In the genomic region with DNA sequence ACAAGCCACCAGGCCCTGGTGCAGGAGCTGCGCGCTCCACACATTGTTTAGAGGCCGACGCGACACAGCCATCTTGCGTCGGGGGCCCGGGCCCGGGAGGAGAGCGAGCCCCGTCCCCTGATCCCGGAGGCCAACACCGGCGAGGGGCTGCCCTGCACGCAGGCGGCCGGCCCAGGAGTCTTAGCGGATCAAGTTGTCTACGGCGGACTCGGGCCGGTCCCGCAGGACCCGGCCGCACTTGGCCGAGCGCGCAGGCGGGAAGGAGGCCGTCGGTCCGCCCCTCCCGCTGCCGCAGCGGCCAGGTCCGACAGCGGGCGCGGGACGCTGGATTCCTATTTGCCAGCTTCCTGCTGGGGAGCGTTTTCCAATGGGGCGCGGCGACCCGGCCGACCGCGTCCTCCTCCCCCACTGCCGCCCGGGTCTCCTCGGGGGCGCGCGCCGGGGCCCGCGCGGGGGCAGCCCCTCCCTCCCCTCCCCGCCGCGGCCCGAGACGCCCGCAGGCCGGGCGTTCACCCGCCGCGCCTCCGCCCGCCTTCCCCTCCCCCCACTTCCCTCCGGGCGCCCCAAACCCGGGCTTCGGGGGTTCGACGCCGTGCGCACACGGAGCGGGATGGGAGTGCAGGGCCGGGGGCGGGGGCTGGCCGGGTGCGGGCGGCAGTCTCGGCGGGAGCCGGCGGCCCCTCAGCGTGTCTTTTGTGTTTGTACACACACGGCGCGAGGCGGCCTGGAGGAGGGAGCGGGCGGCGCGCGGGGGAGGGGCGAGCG, we compare ENCODE assay signal across 2 cellular contexts.
TF ChIP-seq lines count a peak whose summit lies in the region.

No MANE protein-coding gene starts in this region.

TF ChIP-seq in HEK293, 187 proteins besides CTCF, POLR2A, EP300 and RAD21 (continued from another document and continues in another):
- TF ChIP-seq, protein P1, sequence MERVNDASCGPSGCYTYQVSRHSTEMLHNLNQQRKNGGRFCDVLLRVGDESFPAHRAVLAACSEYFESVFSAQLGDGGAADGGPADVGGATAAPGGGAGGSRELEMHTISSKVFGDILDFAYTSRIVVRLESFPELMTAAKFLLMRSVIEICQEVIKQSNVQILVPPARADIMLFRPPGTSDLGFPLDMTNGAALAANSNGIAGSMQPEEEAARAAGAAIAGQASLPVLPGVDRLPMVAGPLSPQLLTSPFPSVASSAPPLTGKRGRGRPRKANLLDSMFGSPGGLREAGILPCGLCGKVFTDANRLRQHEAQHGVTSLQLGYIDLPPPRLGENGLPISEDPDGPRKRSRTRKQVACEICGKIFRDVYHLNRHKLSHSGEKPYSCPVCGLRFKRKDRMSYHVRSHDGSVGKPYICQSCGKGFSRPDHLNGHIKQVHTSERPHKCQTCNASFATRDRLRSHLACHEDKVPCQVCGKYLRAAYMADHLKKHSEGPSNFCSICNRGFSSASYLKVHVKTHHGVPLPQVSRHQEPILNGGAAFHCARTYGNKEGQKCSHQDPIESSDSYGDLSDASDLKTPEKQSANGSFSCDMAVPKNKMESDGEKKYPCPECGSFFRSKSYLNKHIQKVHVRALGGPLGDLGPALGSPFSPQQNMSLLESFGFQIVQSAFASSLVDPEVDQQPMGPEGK (tag by site-specific recombination; IDR thresholded peaks at IDR 0.05) = peak; percentile 85
- no peak for TF ChIP-seq ZNF433 (tag by site-specific recombination; IDR thresholded peaks at IDR 0.05; ENCODE audit: low read depth)
- peak; percentile 87; the same call in 1 of the 2 replicates for TF ChIP-seq REPIN1 (tag by site-specific recombination; IDR thresholded peaks at IDR 0.05; ENCODE audit: low read depth)
- TF ChIP-seq ZNF140 (tag by site-specific recombination; IDR thresholded peaks at IDR 0.05) = no peak
- TF ChIP-seq, protein P2, sequence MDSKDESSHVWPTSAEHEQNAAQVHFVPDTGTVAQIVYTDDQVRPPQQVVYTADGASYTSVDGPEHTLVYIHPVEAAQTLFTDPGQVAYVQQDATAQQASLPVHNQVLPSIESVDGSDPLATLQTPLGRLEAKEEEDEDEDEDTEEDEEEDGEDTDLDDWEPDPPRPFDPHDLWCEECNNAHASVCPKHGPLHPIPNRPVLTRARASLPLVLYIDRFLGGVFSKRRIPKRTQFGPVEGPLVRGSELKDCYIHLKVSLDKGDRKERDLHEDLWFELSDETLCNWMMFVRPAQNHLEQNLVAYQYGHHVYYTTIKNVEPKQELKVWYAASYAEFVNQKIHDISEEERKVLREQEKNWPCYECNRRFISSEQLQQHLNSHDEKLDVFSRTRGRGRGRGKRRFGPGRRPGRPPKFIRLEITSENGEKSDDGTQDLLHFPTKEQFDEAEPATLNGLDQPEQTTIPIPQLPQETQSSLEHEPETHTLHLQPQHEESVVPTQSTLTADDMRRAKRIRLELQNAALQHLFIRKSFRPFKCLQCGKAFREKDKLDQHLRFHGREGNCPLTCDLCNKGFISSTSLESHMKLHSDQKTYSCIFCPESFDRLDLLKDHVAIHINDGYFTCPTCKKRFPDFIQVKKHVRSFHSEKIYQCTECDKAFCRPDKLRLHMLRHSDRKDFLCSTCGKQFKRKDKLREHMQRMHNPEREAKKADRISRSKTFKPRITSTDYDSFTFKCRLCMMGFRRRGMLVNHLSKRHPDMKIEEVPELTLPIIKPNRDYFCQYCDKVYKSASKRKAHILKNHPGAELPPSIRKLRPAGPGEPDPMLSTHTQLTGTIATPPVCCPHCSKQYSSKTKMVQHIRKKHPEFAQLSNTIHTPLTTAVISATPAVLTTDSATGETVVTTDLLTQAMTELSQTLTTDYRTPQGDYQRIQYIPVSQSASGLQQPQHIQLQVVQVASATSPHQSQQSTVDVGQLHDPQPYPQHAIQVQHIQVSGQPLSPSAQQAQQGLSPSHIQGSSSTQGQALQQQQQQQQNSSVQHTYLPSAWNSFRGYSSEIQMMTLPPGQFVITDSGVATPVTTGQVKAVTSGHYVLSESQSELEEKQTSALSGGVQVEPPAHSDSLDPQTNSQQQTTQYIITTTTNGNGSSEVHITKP (tag by site-specific recombination; IDR thresholded peaks at IDR 0.05) = peak; percentile 20; the same call in 1 of the 2 replicates
- TF ChIP-seq ZNF843 (tag by site-specific recombination; IDR thresholded peaks at IDR 0.05) = peak; percentile 75
- peak; percentile 77 for TF ChIP-seq ZNF324 (tag by site-specific recombination; IDR thresholded peaks at IDR 0.05)
- peak; percentile 99 for TF ChIP-seq ZSCAN30 (tag by site-specific recombination; IDR thresholded peaks at IDR 0.05)
- TF ChIP-seq, protein P3, sequence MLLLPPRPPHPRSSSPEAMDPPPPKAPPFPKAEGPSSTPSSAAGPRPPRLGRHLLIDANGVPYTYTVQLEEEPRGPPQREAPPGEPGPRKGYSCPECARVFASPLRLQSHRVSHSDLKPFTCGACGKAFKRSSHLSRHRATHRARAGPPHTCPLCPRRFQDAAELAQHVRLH (tag by site-specific recombination; IDR thresholded peaks at IDR 0.05) = peak; percentile 28
- TF ChIP-seq, protein P4, sequence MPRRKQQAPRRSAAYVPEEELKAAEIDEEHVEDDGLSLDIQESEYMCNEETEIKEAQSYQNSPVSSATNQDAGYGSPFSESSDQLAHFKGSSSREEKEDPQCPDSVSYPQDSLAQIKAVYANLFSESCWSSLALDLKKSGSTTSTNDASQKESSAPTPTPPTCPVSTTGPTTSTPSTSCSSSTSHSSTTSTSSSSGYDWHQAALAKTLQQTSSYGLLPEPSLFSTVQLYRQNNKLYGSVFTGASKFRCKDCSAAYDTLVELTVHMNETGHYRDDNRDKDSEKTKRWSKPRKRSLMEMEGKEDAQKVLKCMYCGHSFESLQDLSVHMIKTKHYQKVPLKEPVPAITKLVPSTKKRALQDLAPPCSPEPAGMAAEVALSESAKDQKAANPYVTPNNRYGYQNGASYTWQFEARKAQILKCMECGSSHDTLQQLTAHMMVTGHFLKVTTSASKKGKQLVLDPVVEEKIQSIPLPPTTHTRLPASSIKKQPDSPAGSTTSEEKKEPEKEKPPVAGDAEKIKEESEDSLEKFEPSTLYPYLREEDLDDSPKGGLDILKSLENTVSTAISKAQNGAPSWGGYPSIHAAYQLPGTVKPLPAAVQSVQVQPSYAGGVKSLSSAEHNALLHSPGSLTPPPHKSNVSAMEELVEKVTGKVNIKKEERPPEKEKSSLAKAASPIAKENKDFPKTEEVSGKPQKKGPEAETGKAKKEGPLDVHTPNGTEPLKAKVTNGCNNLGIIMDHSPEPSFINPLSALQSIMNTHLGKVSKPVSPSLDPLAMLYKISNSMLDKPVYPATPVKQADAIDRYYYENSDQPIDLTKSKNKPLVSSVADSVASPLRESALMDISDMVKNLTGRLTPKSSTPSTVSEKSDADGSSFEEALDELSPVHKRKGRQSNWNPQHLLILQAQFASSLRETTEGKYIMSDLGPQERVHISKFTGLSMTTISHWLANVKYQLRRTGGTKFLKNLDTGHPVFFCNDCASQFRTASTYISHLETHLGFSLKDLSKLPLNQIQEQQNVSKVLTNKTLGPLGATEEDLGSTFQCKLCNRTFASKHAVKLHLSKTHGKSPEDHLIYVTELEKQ (tag by site-specific recombination; IDR thresholded peaks at IDR 0.05; ENCODE audit: borderline replicate concordance) = 0 out of 2 replicates have a peak, but pooled peaks have one; percentile 22
- 0 out of 2 replicates have a peak, but pooled peaks have one; percentile 26 for TF ChIP-seq ZNF169 (tag by site-specific recombination; IDR thresholded peaks at IDR 0.05)
- peak; percentile 24; the same call in 1 of the 2 replicates for TF ChIP-seq ZNF768 (tag by site-specific recombination; IDR thresholded peaks at IDR 0.05)
- TF ChIP-seq YY2 (tag by site-specific recombination; IDR thresholded peaks at IDR 0.05) = peak; percentile 69

TF ChIP-seq in K562, 482 proteins besides CTCF, POLR2A, EP300 and RAD21 (continued from another document and continues in another):
- TF ChIP-seq, protein P5, sequence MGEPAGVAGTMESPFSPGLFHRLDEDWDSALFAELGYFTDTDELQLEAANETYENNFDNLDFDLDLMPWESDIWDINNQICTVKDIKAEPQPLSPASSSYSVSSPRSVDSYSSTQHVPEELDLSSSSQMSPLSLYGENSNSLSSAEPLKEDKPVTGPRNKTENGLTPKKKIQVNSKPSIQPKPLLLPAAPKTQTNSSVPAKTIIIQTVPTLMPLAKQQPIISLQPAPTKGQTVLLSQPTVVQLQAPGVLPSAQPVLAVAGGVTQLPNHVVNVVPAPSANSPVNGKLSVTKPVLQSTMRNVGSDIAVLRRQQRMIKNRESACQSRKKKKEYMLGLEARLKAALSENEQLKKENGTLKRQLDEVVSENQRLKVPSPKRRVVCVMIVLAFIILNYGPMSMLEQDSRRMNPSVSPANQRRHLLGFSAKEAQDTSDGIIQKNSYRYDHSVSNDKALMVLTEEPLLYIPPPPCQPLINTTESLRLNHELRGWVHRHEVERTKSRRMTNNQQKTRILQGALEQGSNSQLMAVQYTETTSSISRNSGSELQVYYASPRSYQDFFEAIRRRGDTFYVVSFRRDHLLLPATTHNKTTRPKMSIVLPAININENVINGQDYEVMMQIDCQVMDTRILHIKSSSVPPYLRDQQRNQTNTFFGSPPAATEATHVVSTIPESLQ (CRISPR knock-in tag; IDR thresholded peaks at IDR 0.05) = 0 out of 2 replicates have a peak, but pooled peaks have one; percentile 30
- TF ChIP-seq PHTF2 (CRISPR knock-in tag; IDR thresholded peaks at IDR 0.05) (no peak), RBM25 (IDR thresholded peaks at IDR 0.05; ENCODE audit: low read depth, low read length, severe bottlenecking) (no peak), SUPT5H (IDR thresholded peaks at IDR 0.05) (0 out of 2 replicates have a peak, but pooled peaks have one; percentile 77), SNRNP70 (optimal IDR thresholded peaks at IDR 0.05; ENCODE audit: low read depth, low read length) (no peak), CC2D1A (IDR thresholded peaks at IDR 0.05) (no peak), CCAR2 (IDR thresholded peaks at IDR 0.05; ENCODE audit: low read depth, low read length) (no peak), ARHGAP35 (IDR thresholded peaks at IDR 0.05; ENCODE audit: partially characterized antibody) (no peak), ZC3H4 (CRISPR knock-in tag; IDR thresholded peaks at IDR 0.05; ENCODE audit: borderline replicate concordance) (peak; percentile 76), NRF1 (conservative IDR thresholded peaks at IDR 0.05 in 1 of 2, IDR thresholded peaks at IDR 0.05 in 1 of 2) (peak; percentile 70 to 72), KDM4B (IDR thresholded peaks at IDR 0.05; ENCODE audit: borderline replicate concordance in 2 of 2, low read depth in 1 of 2) (peak in 1 of 2 experiments; percentile 84; a peak in 1 of 4 replicates), MYNN (IDR thresholded peaks at IDR 0.05) (no peak), MYNN (CRISPR knock-in tag; IDR thresholded peaks at IDR 0.05) (no peak), EP400 (IDR thresholded peaks at IDR 0.05) (peak; percentile 33; the same call in 1 of the 2 replicates), ZNF764 (CRISPR knock-in tag; IDR thresholded peaks at IDR 0.05; ENCODE audit: low read depth) (no peak), ZNF695 (CRISPR knock-in tag; IDR thresholded peaks at IDR 0.05) (no peak), ETV1 (tag; conservative IDR thresholded peaks at IDR 0.05; ENCODE audit: low read depth) (no peak), HNRNPH1 (optimal IDR thresholded peaks at IDR 0.05; ENCODE audit: low read depth, low read length) (no peak), SLC30A9 (CRISPR knock-in tag; IDR thresholded peaks at IDR 0.05) (no peak), RFX5 (IDR thresholded peaks at IDR 0.05; ENCODE audit: low read depth, low read length) (no peak), HIVEP1 (CRISPR knock-in tag; IDR thresholded peaks at IDR 0.05) (no peak), NONO (IDR thresholded peaks at IDR 0.05; ENCODE audit: low read depth in 2 of 2, low read length in 1 of 2) (peak; percentile 82 to 86; a peak in 3 of 4 replicates), SMAD3 (CRISPR knock-in tag; conservative IDR thresholded peaks at IDR 0.05) (no peak), EWSR1 (IDR thresholded peaks at IDR 0.05; ENCODE audit: borderline replicate concordance, low read depth, partially characterized antibody) (no peak), SMAD2 (IDR thresholded peaks at IDR 0.05; ENCODE audit: low read depth, low read length) (no peak), ZBTB17 (CRISPR knock-in tag; IDR thresholded peaks at IDR 0.05) (peak; percentile 77), MEF2D (tag; conservative IDR thresholded peaks at IDR 0.05; ENCODE audit: low read depth) (no peak)
- TF ChIP-seq, protein P6, sequence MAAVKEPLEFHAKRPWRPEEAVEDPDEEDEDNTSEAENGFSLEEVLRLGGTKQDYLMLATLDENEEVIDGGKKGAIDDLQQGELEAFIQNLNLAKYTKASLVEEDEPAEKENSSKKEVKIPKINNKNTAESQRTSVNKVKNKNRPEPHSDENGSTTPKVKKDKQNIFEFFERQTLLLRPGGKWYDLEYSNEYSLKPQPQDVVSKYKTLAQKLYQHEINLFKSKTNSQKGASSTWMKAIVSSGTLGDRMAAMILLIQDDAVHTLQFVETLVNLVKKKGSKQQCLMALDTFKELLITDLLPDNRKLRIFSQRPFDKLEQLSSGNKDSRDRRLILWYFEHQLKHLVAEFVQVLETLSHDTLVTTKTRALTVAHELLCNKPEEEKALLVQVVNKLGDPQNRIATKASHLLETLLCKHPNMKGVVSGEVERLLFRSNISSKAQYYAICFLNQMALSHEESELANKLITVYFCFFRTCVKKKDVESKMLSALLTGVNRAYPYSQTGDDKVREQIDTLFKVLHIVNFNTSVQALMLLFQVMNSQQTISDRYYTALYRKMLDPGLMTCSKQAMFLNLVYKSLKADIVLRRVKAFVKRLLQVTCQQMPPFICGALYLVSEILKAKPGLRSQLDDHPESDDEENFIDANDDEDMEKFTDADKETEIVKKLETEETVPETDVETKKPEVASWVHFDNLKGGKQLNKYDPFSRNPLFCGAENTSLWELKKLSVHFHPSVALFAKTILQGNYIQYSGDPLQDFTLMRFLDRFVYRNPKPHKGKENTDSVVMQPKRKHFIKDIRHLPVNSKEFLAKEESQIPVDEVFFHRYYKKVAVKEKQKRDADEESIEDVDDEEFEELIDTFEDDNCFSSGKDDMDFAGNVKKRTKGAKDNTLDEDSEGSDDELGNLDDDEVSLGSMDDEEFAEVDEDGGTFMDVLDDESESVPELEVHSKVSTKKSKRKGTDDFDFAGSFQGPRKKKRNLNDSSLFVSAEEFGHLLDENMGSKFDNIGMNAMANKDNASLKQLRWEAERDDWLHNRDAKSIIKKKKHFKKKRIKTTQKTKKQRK (IDR thresholded peaks at IDR 0.05; ENCODE audit: borderline replicate concordance, low read depth, low read length) = no peak
- TF ChIP-seq, protein P7, sequence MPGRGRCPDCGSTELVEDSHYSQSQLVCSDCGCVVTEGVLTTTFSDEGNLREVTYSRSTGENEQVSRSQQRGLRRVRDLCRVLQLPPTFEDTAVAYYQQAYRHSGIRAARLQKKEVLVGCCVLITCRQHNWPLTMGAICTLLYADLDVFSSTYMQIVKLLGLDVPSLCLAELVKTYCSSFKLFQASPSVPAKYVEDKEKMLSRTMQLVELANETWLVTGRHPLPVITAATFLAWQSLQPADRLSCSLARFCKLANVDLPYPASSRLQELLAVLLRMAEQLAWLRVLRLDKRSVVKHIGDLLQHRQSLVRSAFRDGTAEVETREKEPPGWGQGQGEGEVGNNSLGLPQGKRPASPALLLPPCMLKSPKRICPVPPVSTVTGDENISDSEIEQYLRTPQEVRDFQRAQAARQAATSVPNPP (IDR thresholded peaks at IDR 0.05; ENCODE audit: borderline replicate concordance, insufficient read depth, insufficient read length) = no peak
- TF ChIP-seq, protein P8, sequence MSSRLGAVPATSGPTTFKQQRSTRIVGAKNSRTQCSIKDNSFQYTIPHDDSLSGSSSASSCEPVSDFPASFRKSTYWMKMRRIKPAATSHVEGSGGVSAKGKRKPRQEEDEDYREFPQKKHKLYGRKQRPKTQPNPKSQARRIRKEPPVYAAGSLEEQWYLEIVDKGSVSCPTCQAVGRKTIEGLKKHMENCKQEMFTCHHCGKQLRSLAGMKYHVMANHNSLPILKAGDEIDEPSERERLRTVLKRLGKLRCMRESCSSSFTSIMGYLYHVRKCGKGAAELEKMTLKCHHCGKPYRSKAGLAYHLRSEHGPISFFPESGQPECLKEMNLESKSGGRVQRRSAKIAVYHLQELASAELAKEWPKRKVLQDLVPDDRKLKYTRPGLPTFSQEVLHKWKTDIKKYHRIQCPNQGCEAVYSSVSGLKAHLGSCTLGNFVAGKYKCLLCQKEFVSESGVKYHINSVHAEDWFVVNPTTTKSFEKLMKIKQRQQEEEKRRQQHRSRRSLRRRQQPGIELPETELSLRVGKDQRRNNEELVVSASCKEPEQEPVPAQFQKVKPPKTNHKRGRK (tag; IDR thresholded peaks at IDR 0.05) = no peak
